ENCODE assay signal across 11 cellular contexts in genomic region chr1:79104617-79105016, GRCh38.
"Had no signal": no experiment of that assay in that cellular context is flagged by ENCODE, and none has a peak within 500 bp of the region (broad histone marks: within the 10 kb centered on the region; RNA-seq: fewer than 3 reads in every experiment).

No MANE protein-coding gene starts in this region.

- H3K9me3 ChIP-seq: HAP-1 had no signal

- ATAC-seq: GM23338, HCT116 had no signal

- FAIRE-seq: H1, H54 had no signal

- H3K27ac ChIP-seq: GM23248 had no signal

- H3K4me1 ChIP-seq: HAP-1 had no signal

- H3K4me2 ChIP-seq: GM23338 had no signal

- H3K4me3 ChIP-seq: GM23248, GM23338, HAP-1 had no signal

- H3K36me3 ChIP-seq: HAP-1 had no signal

- DNase-seq: GM23248, GOT3, H7, H9, HCEC 1CT, HFFc6 had no signal
